In genomic region chr7:64959072-64959747, GRCh38 we compare ENCODE assay signal across 17 cellular contexts. TPM values are rescaled to one million over a fixed set of nuclear protein-coding genes. Genes with fewer than 3 reads are reported as not detected.
A peak's percentile ranks its signal among the peaks of the same experiment; 100 is the strongest.
DNase-seq lines count a peak whose midpoint lies in the region; ATAC-seq and TF ChIP-seq lines count a peak whose summit lies in the region.
"Had no signal": no experiment of that assay in that cellular context is flagged by ENCODE, and none has a peak within 500 bp of the region (broad histone marks: within the 10 kb centered on the region; RNA-seq: fewer than 3 reads in every experiment).

No MANE protein-coding gene starts in this region.

- ATAC-seq in aorta (ENCODE audit: low FRiP score) (no peak), GM19395 (IDR thresholded peaks at IDR 0.05; ENCODE audit: unreplicated experiment) (no peak)
- ATAC-seq in activated naive CD4-positive, alpha-beta T cell treated with anti-CD3 and anti-CD28 coated beads, Interleukin-2, amount 50 U/mL, for 72 hours, result no peak

- peaks cover 2% of the 10 kb centered on the region for H3K27me3 Mint-ChIP-seq in endodermal cell (ENCODE audit: insufficient read depth)

- no peaks in the 10 kb centered on the region for H3K36me3 ChIP-seq in endodermal cell (ENCODE audit: control insufficient read depth, insufficient read depth, low read length)
- H3K36me3 ChIP-seq in aorta (ENCODE audit: control insufficient read depth in 1 of 2, insufficient read depth in 2 of 2, low read length in 1 of 2), result no peaks in the 10 kb centered on the region
- H3K36me3 ChIP-seq: esophagus squamous epithelium, heart left ventricle, prostate gland had no signal

- no peaks in the 10 kb centered on the region for H3K27me3 ChIP-seq in endodermal cell (ENCODE audit: control insufficient read depth, insufficient read depth, low read length, poor library complexity, severe bottlenecking)
- H3K27me3 ChIP-seq in aorta (ENCODE audit: control insufficient read depth in 1 of 2, insufficient read depth in 2 of 2, low read length in 1 of 2), result no peaks in the 10 kb centered on the region
- H3K27me3 ChIP-seq: esophagus squamous epithelium, heart left ventricle had no signal

- WGBS in endodermal cell (ENCODE audit: insufficient coverage in 1 of 2, insufficient read length in 1 of 2), 2 experiments, result 74 to 82% methylated on average over 2 to 3 of the region's 3 CpGs
- WGBS in aorta, 2 donors, result 86 to 94% methylated on average over 3 of the region's 3 CpGs

- H3K27ac Mint-ChIP-seq in endodermal cell, result no peak overlapping the region
- no peak overlapping the region for H3K27ac Mint-ChIP-seq in activated naive CD4-positive, alpha-beta T cell treated with anti-CD3 and anti-CD28 coated beads, Interleukin-2, amount 50 U/mL, for 72 hours

- H3K27ac ChIP-seq in endodermal cell (ENCODE audit: low read depth, low read length) (no peak overlapping the region), aorta (ENCODE audit: low read depth in 1 of 2, low read length in 2 of 2) (no peak overlapping the region)
- H3K27ac ChIP-seq: heart left ventricle, KMS-11, prostate gland had no signal

- no peaks in the 10 kb centered on the region for H3K4me1 ChIP-seq in endodermal cell (ENCODE audit: control insufficient read depth, insufficient read depth, low read length)
- H3K4me1 ChIP-seq in aorta (ENCODE audit: control insufficient read depth in 1 of 2, insufficient read depth in 2 of 2, low read length in 2 of 2), result no peaks in the 10 kb centered on the region
- H3K4me1 ChIP-seq: esophagus squamous epithelium, prostate gland had no signal

- peak; percentile 50 for DNase-seq in COR-L47 (lab: John Stamatoyannopoulos, UW)
- DNase-seq in NCI-H1105 treated with DMSO at 0.1 percent for 48 hours (lab: John Stamatoyannopoulos, UW), result peak; percentile 95
- DNase-seq in NCI-H524 treated with DMSO at 0.1 percent for 48 hours (lab: John Stamatoyannopoulos, UW), result peak; percentile 38
- DNase-seq in endodermal cell, result peak; percentile 65
- no peak for DNase-seq in aorta
- DNase-seq in activated naive CD4-positive, alpha-beta T cell treated with anti-CD3 and anti-CD28 coated beads, Interleukin-2, amount 50 U/mL, for 72 hours (ENCODE audit: low spot score in 2 of 2), result no peak
- no peak for DNase-seq in NCI-H2227 treated with DMSO at 0.1 percent for 48 hours (lab: John Stamatoyannopoulos, UW)
- DNase-seq: activated T-cell treated with anti-CD3 and anti-CD28 coated beads, Interleukin-2, amount 50 U/mL, for 48 hours; esophagus squamous epithelium; H7; NCI-H526; Right ventricle myocardium superior; T1000 had no signal

- H3K4me1 Mint-ChIP-seq in endodermal cell, result no peaks in the 10 kb centered on the region

- H3K36me3 Mint-ChIP-seq in endodermal cell (ENCODE audit: low read depth), result peaks cover 2% of the 10 kb centered on the region
- peaks cover 0 to 30% of the 10 kb centered on the region in 2 donors for H3K36me3 Mint-ChIP-seq in activated naive CD4-positive, alpha-beta T cell treated with anti-CD3 and anti-CD28 coated beads, Interleukin-2, amount 50 U/mL, for 72 hours

- H3K9me3 ChIP-seq in endodermal cell (ENCODE audit: control insufficient read depth, low read length), result peaks cover 15% of the 10 kb centered on the region
- peaks cover 1% of the 10 kb centered on the region for H3K9me3 ChIP-seq in aorta (ENCODE audit: control insufficient read depth, low read length)
- H3K9me3 ChIP-seq: prostate gland had no signal

- TF ChIP-seq CTCF in endodermal cell (conservative IDR thresholded peaks at IDR 0.05), result no peak

- intact Hi-C loops in aorta (cut with DNase I), result no loop called here

- H3K9me3 Mint-ChIP-seq in endodermal cell, result peaks cover 34% of the 10 kb centered on the region
- H3K9me3 Mint-ChIP-seq in activated naive CD4-positive, alpha-beta T cell treated with anti-CD3 and anti-CD28 coated beads, Interleukin-2, amount 50 U/mL, for 72 hours, result peaks cover 18 to 20% of the 10 kb centered on the region in 2 donors

- no peak overlapping the region for H3K4me3 Mint-ChIP-seq in endodermal cell

- H3K9ac ChIP-seq in endodermal cell (ENCODE audit: extremely low read depth, low read length, poor library complexity, severe bottlenecking), result no peak overlapping the region
- H3K9ac ChIP-seq: KMS-11 had no signal

- H3K4me3 ChIP-seq in endodermal cell (ENCODE audit: low read length) (peak overlapping the region; percentile 40), aorta (ENCODE audit: low read length in 2 of 2) (no peak overlapping the region)
- H3K4me3 ChIP-seq: esophagus squamous epithelium, heart left ventricle, prostate gland had no signal

RNA-seq across cellular contexts. Expression of gene ZNF117, which starts 31.6 kb away (rescaled TPM):
- total RNA-seq in endodermal cell (10 to 100 TPM; 32.4 to 40.6 TPM), aorta (10 to 100 TPM; 15.3 to 28.0 TPM)
- 27.1 TPM for polyA plus RNA-seq in endodermal cell (2013, experiment 1 of 2)
- polyA plus RNA-seq in endodermal cell (2013, experiment 2 of 2), result 29.3 TPM
- polyA plus RNA-seq in aorta, result 1 to 10 TPM in 1 of 2 donors, under 1 TPM in 1; 0.50 to 6.1 TPM
- total RNA-seq in activated naive CD4-positive, alpha-beta T cell treated with anti-CD3 and anti-CD28 coated beads, Interleukin-2, amount 50 U/mL, for 72 hours, result 1 to 10 TPM; 2.0 to 2.8 TPM

RNA-seq across cellular contexts. Expression of gene ERV3-1, which starts 47.3 kb away (rescaled TPM):
- total RNA-seq in endodermal cell, result 10 to 100 TPM; 38.2 to 44.6 TPM
- 32.7 TPM for polyA plus RNA-seq in endodermal cell (2013, experiment 1 of 2)
- 31.8 TPM for polyA plus RNA-seq in endodermal cell (2013, experiment 2 of 2)
- 10 to 100 TPM; 22.0 to 31.3 TPM for total RNA-seq in aorta
- 1 to 10 TPM; 1.5 to 6.2 TPM for polyA plus RNA-seq in aorta
- total RNA-seq in activated naive CD4-positive, alpha-beta T cell treated with anti-CD3 and anti-CD28 coated beads, Interleukin-2, amount 50 U/mL, for 72 hours, result 1 to 10 TPM; 8.0 to 9.3 TPM

RNA-seq across cellular contexts. Expression of gene ZNF273, which starts 56.1 kb away (rescaled TPM):
- total RNA-seq in endodermal cell, result 10 to 100 TPM; 15.5 to 20.5 TPM
- polyA plus RNA-seq in endodermal cell (2013, experiment 1 of 2), result 16.2 TPM
- polyA plus RNA-seq in endodermal cell (2013, experiment 2 of 2), result 16.7 TPM
- total RNA-seq in aorta, result 10 to 100 TPM in 1 of 2 donors, 1 to 10 TPM in 1; 4.7 to 15.7 TPM
- 1 to 10 TPM; 1.9 to 5.8 TPM for polyA plus RNA-seq in aorta
- 10 to 100 TPM; 12.4 to 13.4 TPM for total RNA-seq in activated naive CD4-positive, alpha-beta T cell treated with anti-CD3 and anti-CD28 coated beads, Interleukin-2, amount 50 U/mL, for 72 hours

Comparison
In these comparisons a context has a peak if more than half of its experiments do, and no peak if none do; other contexts are left out.
1. DNase-seq: peak in COR-L47 (single experiment), NCI-H1105 treated with DMSO at 0.1 percent for 48 hours (single experiment), NCI-H524 treated with DMSO at 0.1 percent for 48 hours (single experiment) and endodermal cell (single experiment); none in aorta (0 of 2), activated naive CD4-positive, alpha-beta T cell treated with anti-CD3 and anti-CD28 coated beads, Interleukin-2, amount 50 U/mL, for 72 hours (0 of 2) and NCI-H2227 treated with DMSO at 0.1 percent for 48 hours (single experiment).
2. RNA of gene ZNF117, which starts 31.6 kb away (total RNA-seq): 32.4 to 40.6 TPM in endodermal cell and 15.3 to 28.0 TPM in aorta; 2.0 to 2.8 TPM in activated naive CD4-positive, alpha-beta T cell treated with anti-CD3 and anti-CD28 coated beads, Interleukin-2, amount 50 U/mL, for 72 hours; every median in the first group is over 4 times any median in the second.